Comparison of ENCODE assay signal across 10 cellular contexts in the genomic region with DNA sequence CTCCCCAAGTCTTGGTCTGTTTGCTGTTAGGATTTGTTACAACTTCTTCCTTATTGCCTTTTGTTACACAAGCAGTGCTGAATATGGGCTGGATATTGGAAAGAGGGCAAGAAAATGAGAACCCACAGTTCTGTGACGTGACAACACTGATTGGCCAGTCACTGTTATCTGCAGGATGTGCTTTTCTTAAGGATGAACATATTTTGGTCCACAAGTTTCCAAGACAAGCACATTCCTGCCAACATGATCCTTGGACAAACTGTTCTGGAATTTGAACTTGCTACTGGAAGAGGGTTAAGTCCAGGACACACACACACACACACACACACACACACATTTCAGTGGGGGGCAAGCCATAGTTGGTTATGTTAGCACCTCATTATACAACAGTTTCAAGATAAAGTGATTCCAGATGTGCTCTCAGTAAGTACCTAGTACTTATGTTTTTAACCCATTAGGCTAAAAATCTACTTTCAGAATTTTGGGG. TPM values are rescaled to one million over a fixed set of nuclear protein-coding genes. Genes with fewer than 3 reads are reported as not detected.
A peak's percentile ranks its signal among the peaks of the same experiment; 100 is the strongest.
DNase-seq lines count a peak whose midpoint lies in the region; FAIRE-seq and TF ChIP-seq lines count a peak whose summit lies in the region.
"Had no signal": no experiment of that assay in that cellular context is flagged by ENCODE, and none has a peak within 500 bp of the region (broad histone marks: within the 10 kb centered on the region; RNA-seq: fewer than 3 reads in every experiment).

No MANE protein-coding gene starts in this region.

- no peak for TF ChIP-seq EP300 in H1 (IDR thresholded peaks at IDR 0.05; ENCODE audit: borderline replicate concordance in 1 of 2, low read depth in 2 of 2, low read length in 2 of 2)

- H3K4me1 Mint-ChIP-seq in mesothelial cell of epicardium, result peaks cover 55% of the 10 kb centered on the region

- H4K20me1 ChIP-seq in Loucy (ENCODE audit: insufficient read depth, low read length, poor library complexity, severe bottlenecking) (no peaks in the 10 kb centered on the region), H1 (replicated peaks in 1 of 2; ENCODE audit: control insufficient read depth in 1 of 2, insufficient read depth in 2 of 2, low read length in 2 of 2) (no peaks in the 10 kb centered on the region)

- H3K4me3 Mint-ChIP-seq in mesothelial cell of epicardium, result no peak overlapping the region

- peaks cover 2% of the 10 kb centered on the region; the same call in 1 of the 2 replicates for H3K79me1 ChIP-seq in H1 (ENCODE audit: low read depth, low read length)

- peaks cover 84% of the 10 kb centered on the region for H3K4me1 ChIP-seq in ACC112 (ENCODE audit: control insufficient read depth, insufficient read depth, low read length, unreplicated experiment)
- H3K4me1 ChIP-seq in Loucy (ENCODE audit: insufficient read depth, low read length, poor library complexity, severe bottlenecking), result peaks cover 85% of the 10 kb centered on the region
- H3K4me1 ChIP-seq in H1 (replicated peaks in 1 of 4; ENCODE audit: control insufficient read depth in 3 of 4, insufficient read depth in 4 of 4, low read length in 3 of 4), result peaks cover 10 to 40% (median 24%) of the 10 kb centered on the region in 4 experiments

- H3K9me3 ChIP-seq in Loucy (ENCODE audit: insufficient read depth, low read depth, low read length) (no peaks in the 10 kb centered on the region), H1 (ENCODE audit: insufficient read depth in 2 of 2, low read depth in 1 of 2, low read length in 1 of 2) (no peaks in the 10 kb centered on the region)

- no peak overlapping the region for H3K4ac ChIP-seq in H1 (replicated peaks; ENCODE audit: insufficient read length, low read depth, low read length)

- H2BK15ac ChIP-seq in H1 (ENCODE audit: low read length), result no peak overlapping the region

- H3K4me2 ChIP-seq in Loucy (ENCODE audit: low read depth, low read length, poor library complexity, severe bottlenecking) (peak overlapping the region; percentile 53), H1 (ENCODE audit: insufficient read depth in 1 of 2, low read depth in 2 of 2, low read length in 2 of 2) (no peak overlapping the region)

- H3K36me3 Mint-ChIP-seq in mesothelial cell of epicardium, result peaks cover 3% of the 10 kb centered on the region

- H2AFZ ChIP-seq in ACC112 (ENCODE audit: low read length, unreplicated experiment) (no peak overlapping the region), Loucy (ENCODE audit: low read length) (no peak overlapping the region), H1 (ENCODE audit: low read length) (no peak overlapping the region)

- H4K91ac ChIP-seq in H1 (replicated peaks; ENCODE audit: insufficient read length, low read length), result no peak overlapping the region

- no peak overlapping the region for H2BK120ac ChIP-seq in H1 (replicated peaks; ENCODE audit: low read depth, low read length)

- no peak overlapping the region for H3K18ac ChIP-seq in H1 (ENCODE audit: extremely low read depth, low read length)

- CTCF ChIA-PET in H1 (lab: Charles Lee; ENCODE audit: partially characterized antibody), result no interaction called here

- no peak overlapping the region for H2BK20ac ChIP-seq in H1 (ENCODE audit: low read length)

- DNase-seq in H1 (ENCODE audit: low read depth in 1 of 2, low spot score in 2 of 2) (no peak), mucosa of gallbladder (ENCODE audit: low spot score) (peak; percentile 32), mesothelial cell of epicardium (ENCODE audit: low spot score in 2 of 2, unreplicated experiment in 2 of 2) (no peak), OCI-M2 (lab: John Stamatoyannopoulos, UW; ENCODE audit: unreplicated experiment) (no peak), mesenteric fat pad (ENCODE audit: low spot score) (no peak)
- no peak for DNase-seq in activated CD4-positive, alpha-beta T cell treated with anti-CD3 and anti-CD28 coated beads for 48 hours
- DNase-seq: activated CD4-positive, CD25-positive, alpha-beta regulatory T cell; NCI-H2227 treated with DMSO at 0.1 percent for 48 hours had no signal

- TF ChIP-seq POLR2A in H1 (IDR thresholded peaks at IDR 0.05; ENCODE audit: control extremely low read depth in 1 of 2, low read depth in 2 of 2, low read length in 2 of 2), result no peak

- no peaks in the 10 kb centered on the region for H3K9me2 ChIP-seq in Loucy (replicated peaks; ENCODE audit: low read depth, low read length)

- no peak overlapping the region for H3K27ac Mint-ChIP-seq in mesothelial cell of epicardium

- no peak overlapping the region for H2BK5ac ChIP-seq in H1 (ENCODE audit: low read depth, low read length)

- H3K36me3 ChIP-seq in ACC112 (ENCODE audit: insufficient read depth, low read length), result 0 out of 2 replicates have a peak, but pooled peaks cover 4% of the 10 kb centered on the region
- H3K36me3 ChIP-seq in Loucy (ENCODE audit: insufficient read depth, low read length), result no peaks in the 10 kb centered on the region
- peaks cover 0 to 20% (median 6%) of the 10 kb centered on the region in 4 experiments; a peak in 4 of 8 replicates for H3K36me3 ChIP-seq in H1 (ENCODE audit: control insufficient read depth in 2 of 4, insufficient read depth in 4 of 4, low read length in 3 of 4)

- no peak overlapping the region for H3K23ac ChIP-seq in H1 (ENCODE audit: insufficient read length)

- no peaks in the 10 kb centered on the region for H3K9me3 Mint-ChIP-seq in mesothelial cell of epicardium

- no peak overlapping the region for H3K14ac ChIP-seq in H1 (ENCODE audit: insufficient read length)

- WGBS in H1 (ENCODE audit: extremely low coverage in 1 of 2, insufficient coverage in 1 of 2, insufficient read length in 1 of 2, insufficient replicate concordance in 2 of 2, low coverage in 1 of 2, low lambda C conversion rate in 2 of 2, missing lambda C conversion rate in 1 of 2), 2 experiments, result 88% methylated on average over 1 of the region's 1 CpG; no CpG with 5 or more reads in 1 of the 2 experiments

- peak overlapping the region; percentile 98 for H3K27ac ChIP-seq in ACC112 (ENCODE audit: low read depth, low read length)
- H3K27ac ChIP-seq in H1 (ENCODE audit: low read depth, low read length), result peak overlapping the region; percentile 16; the same call in 1 of the 2 replicates

- TF ChIP-seq CTCF in Loucy (conservative IDR thresholded peaks at IDR 0.05; ENCODE audit: low read length) (no peak), H1 (IDR thresholded peaks at IDR 0.05; ENCODE audit: control extremely low read depth in 1 of 3, insufficient read depth in 1 of 3, low read depth in 1 of 3, low read length in 3 of 3) (no peak), mesothelial cell of epicardium (IDR thresholded peaks at IDR 0.05; ENCODE audit: unreplicated experiment) (no peak)

- POLR2A ChIA-PET in H1 (lab: Charles Lee; ENCODE audit: partially characterized antibody), result interaction anchor here (2.6 to 15.4 kb wide), 2 partner anchors 22 to 32 kb away, joined by 8 to 233 read pairs; a partner anchor contains a TSS

- H3K27me3 ChIP-seq in ACC112 (ENCODE audit: insufficient read depth, low read length) (no peaks in the 10 kb centered on the region), Loucy (ENCODE audit: insufficient read depth, low read length, poor library complexity, severe bottlenecking) (no peaks in the 10 kb centered on the region), H1 (replicated peaks in 1 of 4; ENCODE audit: control insufficient read depth in 3 of 4, extremely low read depth in 1 of 4, insufficient read depth in 3 of 4, low read length in 3 of 4) (no peaks in the 10 kb centered on the region)

- H3K9ac ChIP-seq in Loucy (ENCODE audit: low read depth, low read length, poor library complexity, severe bottlenecking) (no peak overlapping the region), H1 (replicated peaks in 1 of 4; ENCODE audit: extremely low read depth in 1 of 4, low read depth in 3 of 4, low read length in 3 of 4) (no peak overlapping the region)

- FAIRE-seq in H1 (lab: Jason Lieb, UNC), result no peak

- H2AK5ac ChIP-seq in H1 (ENCODE audit: low read depth, low read length), result no peak overlapping the region; the same call in 1 of the 2 replicates

- no peak overlapping the region for H3K56ac ChIP-seq in H1 (replicated peaks; ENCODE audit: insufficient read length, low read depth, low read length)

- no peak overlapping the region for H4K5ac ChIP-seq in H1 (ENCODE audit: insufficient read length, low read depth, low read length)

- H3K4me3 ChIP-seq in ACC112 (ENCODE audit: low read depth, low read length), result peak overlapping the region; percentile 52
- no peak overlapping the region for H3K4me3 ChIP-seq in Loucy (ENCODE audit: low read length, poor library complexity, severe bottlenecking)
- no peak overlapping the region for H3K4me3 ChIP-seq in H1 (ENCODE audit: extremely low read depth in 1 of 4, insufficient read depth in 2 of 4, low read depth in 3 of 4, low read length in 4 of 4)

- 0 out of 2 replicates have a peak, but pooled peaks cover under 1% of the 10 kb centered on the region for H3K23me2 ChIP-seq in H1 (ENCODE audit: low read depth, low read length)

- no peak overlapping the region for H4K8ac ChIP-seq in H1 (ENCODE audit: extremely low read depth, insufficient read depth, low read length)

- H3K79me2 ChIP-seq in ACC112 (ENCODE audit: control insufficient read depth, insufficient read depth, low read length, unreplicated experiment) (peaks cover 24% of the 10 kb centered on the region), Loucy (ENCODE audit: insufficient read depth, low read length) (peaks cover 18% of the 10 kb centered on the region), H1 (ENCODE audit: control insufficient read depth in 1 of 2, insufficient read depth in 2 of 2, low read length in 2 of 2) (peaks cover 3 to 27% of the 10 kb centered on the region in 2 experiments; a peak in 2 of 4 replicates)

- H3K27me3 Mint-ChIP-seq in mesothelial cell of epicardium (ENCODE audit: low read depth), result no peaks in the 10 kb centered on the region

- TF ChIP-seq RAD21 in H1 (IDR thresholded peaks at IDR 0.05 in 1 of 2, conservative IDR thresholded peaks at IDR 0.05 in 1 of 2; ENCODE audit: low read depth in 2 of 2, low read length in 2 of 2), result no peak

- no peak overlapping the region for H2BK12ac ChIP-seq in H1 (ENCODE audit: low read depth, low read length)

- H3F3A ChIP-seq in Loucy (ENCODE audit: low read depth), result 0 out of 2 replicates have a peak, but pooled peaks cover 3% of the 10 kb centered on the region

TF ChIP-seq in H1, 55 proteins besides CTCF, POLR2A, EP300 and RAD21 (continues in another document):
- no peak for TF ChIP-seq BRCA1 (IDR thresholded peaks at IDR 0.05; ENCODE audit: low read depth, low read length)
- TF ChIP-seq NRF1 (IDR thresholded peaks at IDR 0.05; ENCODE audit: low read depth, low read length), result no peak

RNA-seq across cellular contexts. Expression of a gene that starts 16.6 kb away (rescaled TPM):
- 620 and 684 TPM in 2 replicates for total RNA-seq in H1 (2021; fragmentation: NEBNext Ultra II Directional; extraction: Animal tissue kit (Norgen Biotek cat#: 25700))
- polyA plus RNA-seq in H1 (2011; rRNA removed), result 163 and 245 TPM in 2 replicates
- polyA plus RNA-seq in H1 (2011; cell fraction: cytosol; rRNA removed), result 172 TPM
- polyA plus RNA-seq in H1 (2011; cell fraction: nucleus; rRNA removed), result 187 TPM
- 133 to 299 TPM (median 236 TPM) in 4 replicates for polyA plus RNA-seq in H1 (2012, experiment 1 of 2)
- polyA plus RNA-seq in H1 (2012, experiment 2 of 2), result 17.4 TPM
- 830 TPM for polyA plus RNA-seq in H1 (2013, experiment 1 of 2)
- polyA plus RNA-seq in H1 (2013, experiment 2 of 2), result 877 TPM
- 313 and 345 TPM in 2 replicates for polyA minus RNA-seq in H1 (2011; rRNA and poly(A)+ RNA removed)
- 195 TPM for polyA minus RNA-seq in H1 (2011; cell fraction: cytosol; rRNA and poly(A)+ RNA removed)
- polyA minus RNA-seq in H1 (2011; cell fraction: nucleus; rRNA and poly(A)+ RNA removed), result 474 TPM
- total RNA-seq in mucosa of gallbladder (137 TPM), mesothelial cell of epicardium (256 to 274 TPM (median 261 TPM) in 3 replicates), mesenteric fat pad (248 TPM)
